Comparison of ENCODE assay signal across 16 cellular contexts in genomic region chr9:128383007-128383753, GRCh38. TPM values are rescaled to one million over a fixed set of nuclear protein-coding genes. Genes with fewer than 3 reads are reported as not detected.
A peak's percentile ranks its signal among the peaks of the same experiment; 100 is the strongest.
DNase-seq lines count a peak whose midpoint lies in the region; ATAC-seq lines count a peak whose summit lies in the region.
"Had no signal": no experiment of that assay in that cellular context is flagged by ENCODE, and none has a peak within 500 bp of the region (broad histone marks: within the 10 kb centered on the region; RNA-seq: fewer than 3 reads in every experiment).

No MANE protein-coding gene starts in this region.

- no peak overlapping the region for H3K4me3 Mint-ChIP-seq in activated naive CD4-positive, alpha-beta T cell treated with anti-CD3 and anti-CD28 coated beads for 36 hours
- H3K4me3 Mint-ChIP-seq: activated CD4-positive, alpha-beta memory T cell treated with anti-CD3 and anti-CD28 coated beads for 36 hours; activated T-helper 17 cell treated with anti-CD3 and anti-CD28 coated beads, Interleukin-2, amount 50 U/mL, for 72 hours had no signal

- WGBS in HUES64 = 9% methylated on average over 9 of the region's 9 CpGs

- H3K9ac ChIP-seq in HUES64 (ENCODE audit: low read depth, low read length) (peak overlapping the region; percentile 1; the same call in 1 of the 2 replicates), SK-N-MC (ENCODE audit: insufficient read length) (no peak overlapping the region)
- H3K9ac ChIP-seq: BLaER1 had no signal

- no peak overlapping the region for H3K27ac Mint-ChIP-seq in activated naive CD4-positive, alpha-beta T cell treated with anti-CD3 and anti-CD28 coated beads for 36 hours
- H3K27ac Mint-ChIP-seq: activated CD4-positive, alpha-beta memory T cell treated with anti-CD3 and anti-CD28 coated beads for 36 hours; activated T-helper 17 cell treated with anti-CD3 and anti-CD28 coated beads, Interleukin-2, amount 50 U/mL, for 72 hours had no signal

- peak overlapping the region; percentile 32 for H3K4me3 ChIP-seq in HUES64 (ENCODE audit: low read length)
- no peak overlapping the region for H3K4me3 ChIP-seq in SK-N-MC
- peak overlapping the region; percentile 11 for H3K4me3 ChIP-seq in iPS-18c (ENCODE audit: insufficient read depth, low read depth, low read length)
- H3K4me3 ChIP-seq: ascending aorta, BLaER1, GM12878, mucosa of descending colon, SJSA1 had no signal

- intact Hi-C loops in activated naive CD4-positive, alpha-beta T cell treated with anti-CD3 and anti-CD28 coated beads for 36 hours (cut with micrococcal nuclease) = no loop called here

- H3K36me3 ChIP-seq in HUES64 (ENCODE audit: insufficient read depth, low read length) (peaks cover 17% of the 10 kb centered on the region), SK-N-MC (ENCODE audit: insufficient read depth, low read length) (peaks cover 6% of the 10 kb centered on the region; the same call in 1 of the 2 replicates)

- no peak for DNase-seq in SK-N-MC (ENCODE audit: low read depth, low spot score)
- peak in 38 of 49 donors; percentile 31 to 80 (median 58) for DNase-seq in substantia nigra (lab: John Stamatoyannopoulos, UW)
- DNase-seq in activated naive CD4-positive, alpha-beta T cell treated with anti-CD3 and anti-CD28 coated beads for 36 hours = no peak
- no peak for DNase-seq in GM19238 (ENCODE audit: insufficient read length, low spot score)
- DNase-seq: activated CD4-positive, alpha-beta memory T cell treated with anti-CD3 and anti-CD28 coated beads for 36 hours; EL; mucosa of descending colon; NCI-H187 treated with DMSO at 0.1 percent for 48 hours had no signal

- CTCF ChIA-PET in activated naive CD4-positive, alpha-beta T cell treated with anti-CD3 and anti-CD28 coated beads for 36 hours (lab: Charles Lee) = interaction anchor here (1.3 kb wide), 1 partner anchor 22 kb away, joined by 3 read pairs; no protein-coding TSS in a partner anchor

- no peaks in the 10 kb centered on the region for H3K27me3 Mint-ChIP-seq in activated naive CD4-positive, alpha-beta T cell treated with anti-CD3 and anti-CD28 coated beads for 36 hours (ENCODE audit: low read depth)
- H3K27me3 Mint-ChIP-seq: activated CD4-positive, alpha-beta memory T cell treated with anti-CD3 and anti-CD28 coated beads for 36 hours; activated T-helper 17 cell treated with anti-CD3 and anti-CD28 coated beads, Interleukin-2, amount 50 U/mL, for 72 hours had no signal

- H3K27ac ChIP-seq in HUES64 (ENCODE audit: low read depth, low read length) (peak overlapping the region; percentile 75; the same call in 1 of the 2 replicates), SK-N-MC (0 out of 2 replicates have a peak overlapping the region, but pooled peaks have one; percentile 0), substantia nigra (ENCODE audit: low read depth, low read length, poor library complexity, severe bottlenecking) (peak overlapping the region; percentile 100)
- H3K27ac ChIP-seq: ascending aorta, BLaER1, SJSA1 had no signal

- no peaks in the 10 kb centered on the region for H3K4me1 Mint-ChIP-seq in activated naive CD4-positive, alpha-beta T cell treated with anti-CD3 and anti-CD28 coated beads for 36 hours (ENCODE audit: low read depth)
- H3K4me1 Mint-ChIP-seq: activated T-helper 17 cell treated with anti-CD3 and anti-CD28 coated beads, Interleukin-2, amount 50 U/mL, for 72 hours had no signal

- H3K27me3 ChIP-seq in HUES64 (ENCODE audit: insufficient read depth, low read length) = peaks cover 72% of the 10 kb centered on the region
- H3K27me3 ChIP-seq: ascending aorta, BLaER1, SJSA1 had no signal

- peaks cover 45% of the 10 kb centered on the region for H3K4me1 ChIP-seq in HUES64 (ENCODE audit: insufficient read depth, low read length)
- H3K4me1 ChIP-seq: ascending aorta, BLaER1, SJSA1 had no signal

- H3K9me3 ChIP-seq in HUES64 (ENCODE audit: insufficient read depth, low read depth, low read length) (no peaks in the 10 kb centered on the region), SK-N-MC (ENCODE audit: low read depth, low read length) (no peaks in the 10 kb centered on the region), iPS-18c (ENCODE audit: control insufficient read depth, insufficient read depth, low read length) (peaks cover 2% of the 10 kb centered on the region)
- H3K9me3 ChIP-seq: ascending aorta, BLaER1, mucosa of descending colon, SJSA1 had no signal

- no peak for ATAC-seq in GM21526 (IDR thresholded peaks at IDR 0.05; ENCODE audit: low FRiP score, unreplicated experiment)
- ATAC-seq: activated T-helper 17 cell treated with anti-CD3 and anti-CD28 coated beads, Interleukin-2, amount 50 U/mL, for 72 hours; GM12878; mucosa of descending colon had no signal

- H3K36me3 Mint-ChIP-seq in activated naive CD4-positive, alpha-beta T cell treated with anti-CD3 and anti-CD28 coated beads for 36 hours (ENCODE audit: low read depth) = peaks cover 14% of the 10 kb centered on the region

- H3K9me3 Mint-ChIP-seq in activated naive CD4-positive, alpha-beta T cell treated with anti-CD3 and anti-CD28 coated beads for 36 hours = no peaks in the 10 kb centered on the region
- H3K9me3 Mint-ChIP-seq: activated CD4-positive, alpha-beta memory T cell treated with anti-CD3 and anti-CD28 coated beads for 36 hours; activated T-helper 17 cell treated with anti-CD3 and anti-CD28 coated beads, Interleukin-2, amount 50 U/mL, for 72 hours had no signal

RNA-seq across cellular contexts. Expression of gene URM1, which starts 12.0 kb away (rescaled TPM):
- 43.5 TPM for polyA plus RNA-seq in HUES64 (2013, experiment 1 of 2)
- 38.9 TPM for polyA plus RNA-seq in HUES64 (2013, experiment 2 of 2)
- 10 to 100 TPM; 44.4 to 45.2 TPM for total RNA-seq in activated naive CD4-positive, alpha-beta T cell treated with anti-CD3 and anti-CD28 coated beads for 36 hours

RNA-seq across cellular contexts. Expression of gene CERCAM, which starts 37.5 kb away (rescaled TPM):
- polyA plus RNA-seq in HUES64 (2013, experiment 1 of 2) = 8.1 TPM
- polyA plus RNA-seq in HUES64 (2013, experiment 2 of 2) = 12.6 TPM
- total RNA-seq in activated naive CD4-positive, alpha-beta T cell treated with anti-CD3 and anti-CD28 coated beads for 36 hours = under 1 TPM; 0.33 to 0.57 TPM

RNA-seq across cellular contexts. Expression of gene SLC27A4, which starts 42.9 kb away (rescaled TPM):
- polyA plus RNA-seq in HUES64 (2013, experiment 1 of 2) = 17.0 TPM
- 17.1 TPM for polyA plus RNA-seq in HUES64 (2013, experiment 2 of 2)
- 1 to 10 TPM; 5.7 to 6.8 TPM for total RNA-seq in activated naive CD4-positive, alpha-beta T cell treated with anti-CD3 and anti-CD28 coated beads for 36 hours

Comparison
In these comparisons a context has a peak if more than half of its experiments do, and no peak if none do; other contexts are left out.
1. H3K27ac ChIP-seq: peak in every context shown above with its lines; median percentile 100 in substantia nigra; 75 in HUES64; 0 in SK-N-MC.
2. DNase-seq: peak in substantia nigra (38 of 49); none in SK-N-MC (single experiment), activated naive CD4-positive, alpha-beta T cell treated with anti-CD3 and anti-CD28 coated beads for 36 hours (single experiment) and GM19238 (single experiment).